Comparison of ENCODE assay signal across 15 cellular contexts in genomic region chr15:38688761-38689160, GRCh38.
DNase-seq lines count a peak whose midpoint lies in the region; ATAC-seq and TF ChIP-seq lines count a peak whose summit lies in the region.
"Had no signal": no experiment of that assay in that cellular context is flagged by ENCODE, and none has a peak within 500 bp of the region (broad histone marks: within the 10 kb centered on the region; RNA-seq: fewer than 3 reads in every experiment).

No MANE protein-coding gene starts in this region.

- no peaks in the 10 kb centered on the region for H3K79me2 ChIP-seq in GM23338 (replicated peaks; ENCODE audit: insufficient read depth)

- no peaks in the 10 kb centered on the region for H3K27me3 ChIP-seq in GM23338 (ENCODE audit: insufficient read depth)

- H3K4me3 Mint-ChIP-seq in GM23338: no peak overlapping the region
- no peak overlapping the region for H3K4me3 Mint-ChIP-seq in activated B cell treated with CpG ODN at 0.5 μM for 24 hours
- H3K4me3 Mint-ChIP-seq: nephron had no signal

- ATAC-seq in GM23338 (no peak), activated B cell treated with CpG ODN at 0.5 μM for 24 hours (ENCODE audit: low read depth) (no peak), left ventricle myocardium superior (no peak)

- no peaks in the 10 kb centered on the region for H3K36me3 ChIP-seq in GM23338 (ENCODE audit: insufficient read depth)

- H3K36me3 Mint-ChIP-seq in GM23338 (ENCODE audit: low read depth) (no peaks in the 10 kb centered on the region), activated B cell treated with CpG ODN at 0.5 μM for 24 hours (ENCODE audit: low read depth) (no peaks in the 10 kb centered on the region)

- H3K4me2 ChIP-seq in GM23338: no peak overlapping the region

- intact Hi-C loops in activated B cell treated with CpG ODN at 0.5 μM for 24 hours (cut with micrococcal nuclease) (no loop called here), left ventricle myocardium superior (cut with micrococcal nuclease) (loop anchor here (10.0 kb wide), 1 partner anchor 214 kb away; no protein-coding TSS in a partner anchor)

- no peak overlapping the region for H3K4me3 ChIP-seq in GM23338

- H3K9me2 ChIP-seq in GM23338 (ENCODE audit: insufficient read depth): no peaks in the 10 kb centered on the region

- H3K4me1 Mint-ChIP-seq in GM23338: peaks cover 21% of the 10 kb centered on the region; the same call in 2 of the 3 replicates
- peaks cover 14% of the 10 kb centered on the region for H3K4me1 Mint-ChIP-seq in activated B cell treated with CpG ODN at 0.5 μM for 24 hours

- H3K27ac Mint-ChIP-seq in GM23338: peak overlapping the region; percentile 57
- peak overlapping the region; percentile 15 for H3K27ac Mint-ChIP-seq in activated B cell treated with CpG ODN at 0.5 μM for 24 hours
- H3K27ac Mint-ChIP-seq: nephron had no signal

- peaks cover 6% of the 10 kb centered on the region for H3K27me3 Mint-ChIP-seq in GM23338 (ENCODE audit: insufficient read depth, low read depth, poor library complexity)
- no peaks in the 10 kb centered on the region for H3K27me3 Mint-ChIP-seq in activated B cell treated with CpG ODN at 0.5 μM for 24 hours

- DNase-seq in GM23338 (ENCODE audit: low spot score) (no peak), activated B cell treated with CpG ODN at 0.5 μM for 24 hours (no peak), epidermal melanocyte (ENCODE audit: insufficient read length, low spot score) (no peak), HUDEP-2 (lab: John Stamatoyannopoulos, UW; ENCODE audit: unreplicated experiment in 76 of 76) (no peak), left ventricle myocardium superior (no peak), AG08396 (ENCODE audit: low spot score) (no peak)
- peak; percentile 87 for DNase-seq in activated effector memory CD4-positive, alpha-beta T cell treated with anti-CD3 and anti-CD28 coated beads, Interleukin-2, amount 50 U/mL, for 16 hours
- DNase-seq in stimulated activated CD4-positive, alpha-beta T cell treated with anti-CD3 and anti-CD28 coated beads, Interleukin-2, amount 100 ng/mL, for 48 hours: peak; percentile 53 to 56
- DNase-seq: Calu3; effector CD8-positive, alpha-beta T cell; GOT3; hippocampal formation; NCI-H146; OCI-M1 had no signal

- H3K9me3 Mint-ChIP-seq in GM23338 (no peaks in the 10 kb centered on the region), activated B cell treated with CpG ODN at 0.5 μM for 24 hours (no peaks in the 10 kb centered on the region)
- H3K9me3 Mint-ChIP-seq: nephron had no signal

- H4K20me1 ChIP-seq in GM23338 (replicated peaks; ENCODE audit: insufficient read depth): no peaks in the 10 kb centered on the region

- H3F3A ChIP-seq in GM23338 (replicated peaks; ENCODE audit: low read depth): no peaks in the 10 kb centered on the region

- H2AFZ ChIP-seq in GM23338: peak overlapping the region; percentile 28; the same call in 1 of the 2 replicates

- POLR2A ChIA-PET in activated B cell treated with CpG ODN at 0.5 μM for 24 hours (lab: Charles Lee): interaction anchor here (0.9 to 3.0 kb wide), 2 partner anchors 125 to 235 kb away, joined by 3 to 7 read pairs; partner anchors contain the start of genes FAM98B and RASGRP1

- H3K4me1 ChIP-seq in GM23338 (ENCODE audit: insufficient read depth): no peaks in the 10 kb centered on the region

- CTCF ChIA-PET in activated B cell treated with CpG ODN at 0.5 μM for 24 hours (lab: Charles Lee): interaction anchor here (1.1 to 8.8 kb wide), 9 partner anchors 11 to 620 kb away, joined by 3 to 138 read pairs (median 8); partner anchors contain the start of genes FAM98B and RASGRP1

- TF ChIP-seq CTCF in GM23338 (conservative IDR thresholded peaks at IDR 0.05; ENCODE audit: low read depth in 2 of 2) (no peak), activated B cell treated with CpG ODN at 0.5 μM for 24 hours (IDR thresholded peaks at IDR 0.05) (no peak)

- H3K27ac ChIP-seq in GM23338 (ENCODE audit: low read depth): no peak overlapping the region

TF ChIP-seq in GM23338, 12 proteins besides CTCF, POLR2A, EP300 and RAD21 (continues in another document):
- TF ChIP-seq, protein P1, sequence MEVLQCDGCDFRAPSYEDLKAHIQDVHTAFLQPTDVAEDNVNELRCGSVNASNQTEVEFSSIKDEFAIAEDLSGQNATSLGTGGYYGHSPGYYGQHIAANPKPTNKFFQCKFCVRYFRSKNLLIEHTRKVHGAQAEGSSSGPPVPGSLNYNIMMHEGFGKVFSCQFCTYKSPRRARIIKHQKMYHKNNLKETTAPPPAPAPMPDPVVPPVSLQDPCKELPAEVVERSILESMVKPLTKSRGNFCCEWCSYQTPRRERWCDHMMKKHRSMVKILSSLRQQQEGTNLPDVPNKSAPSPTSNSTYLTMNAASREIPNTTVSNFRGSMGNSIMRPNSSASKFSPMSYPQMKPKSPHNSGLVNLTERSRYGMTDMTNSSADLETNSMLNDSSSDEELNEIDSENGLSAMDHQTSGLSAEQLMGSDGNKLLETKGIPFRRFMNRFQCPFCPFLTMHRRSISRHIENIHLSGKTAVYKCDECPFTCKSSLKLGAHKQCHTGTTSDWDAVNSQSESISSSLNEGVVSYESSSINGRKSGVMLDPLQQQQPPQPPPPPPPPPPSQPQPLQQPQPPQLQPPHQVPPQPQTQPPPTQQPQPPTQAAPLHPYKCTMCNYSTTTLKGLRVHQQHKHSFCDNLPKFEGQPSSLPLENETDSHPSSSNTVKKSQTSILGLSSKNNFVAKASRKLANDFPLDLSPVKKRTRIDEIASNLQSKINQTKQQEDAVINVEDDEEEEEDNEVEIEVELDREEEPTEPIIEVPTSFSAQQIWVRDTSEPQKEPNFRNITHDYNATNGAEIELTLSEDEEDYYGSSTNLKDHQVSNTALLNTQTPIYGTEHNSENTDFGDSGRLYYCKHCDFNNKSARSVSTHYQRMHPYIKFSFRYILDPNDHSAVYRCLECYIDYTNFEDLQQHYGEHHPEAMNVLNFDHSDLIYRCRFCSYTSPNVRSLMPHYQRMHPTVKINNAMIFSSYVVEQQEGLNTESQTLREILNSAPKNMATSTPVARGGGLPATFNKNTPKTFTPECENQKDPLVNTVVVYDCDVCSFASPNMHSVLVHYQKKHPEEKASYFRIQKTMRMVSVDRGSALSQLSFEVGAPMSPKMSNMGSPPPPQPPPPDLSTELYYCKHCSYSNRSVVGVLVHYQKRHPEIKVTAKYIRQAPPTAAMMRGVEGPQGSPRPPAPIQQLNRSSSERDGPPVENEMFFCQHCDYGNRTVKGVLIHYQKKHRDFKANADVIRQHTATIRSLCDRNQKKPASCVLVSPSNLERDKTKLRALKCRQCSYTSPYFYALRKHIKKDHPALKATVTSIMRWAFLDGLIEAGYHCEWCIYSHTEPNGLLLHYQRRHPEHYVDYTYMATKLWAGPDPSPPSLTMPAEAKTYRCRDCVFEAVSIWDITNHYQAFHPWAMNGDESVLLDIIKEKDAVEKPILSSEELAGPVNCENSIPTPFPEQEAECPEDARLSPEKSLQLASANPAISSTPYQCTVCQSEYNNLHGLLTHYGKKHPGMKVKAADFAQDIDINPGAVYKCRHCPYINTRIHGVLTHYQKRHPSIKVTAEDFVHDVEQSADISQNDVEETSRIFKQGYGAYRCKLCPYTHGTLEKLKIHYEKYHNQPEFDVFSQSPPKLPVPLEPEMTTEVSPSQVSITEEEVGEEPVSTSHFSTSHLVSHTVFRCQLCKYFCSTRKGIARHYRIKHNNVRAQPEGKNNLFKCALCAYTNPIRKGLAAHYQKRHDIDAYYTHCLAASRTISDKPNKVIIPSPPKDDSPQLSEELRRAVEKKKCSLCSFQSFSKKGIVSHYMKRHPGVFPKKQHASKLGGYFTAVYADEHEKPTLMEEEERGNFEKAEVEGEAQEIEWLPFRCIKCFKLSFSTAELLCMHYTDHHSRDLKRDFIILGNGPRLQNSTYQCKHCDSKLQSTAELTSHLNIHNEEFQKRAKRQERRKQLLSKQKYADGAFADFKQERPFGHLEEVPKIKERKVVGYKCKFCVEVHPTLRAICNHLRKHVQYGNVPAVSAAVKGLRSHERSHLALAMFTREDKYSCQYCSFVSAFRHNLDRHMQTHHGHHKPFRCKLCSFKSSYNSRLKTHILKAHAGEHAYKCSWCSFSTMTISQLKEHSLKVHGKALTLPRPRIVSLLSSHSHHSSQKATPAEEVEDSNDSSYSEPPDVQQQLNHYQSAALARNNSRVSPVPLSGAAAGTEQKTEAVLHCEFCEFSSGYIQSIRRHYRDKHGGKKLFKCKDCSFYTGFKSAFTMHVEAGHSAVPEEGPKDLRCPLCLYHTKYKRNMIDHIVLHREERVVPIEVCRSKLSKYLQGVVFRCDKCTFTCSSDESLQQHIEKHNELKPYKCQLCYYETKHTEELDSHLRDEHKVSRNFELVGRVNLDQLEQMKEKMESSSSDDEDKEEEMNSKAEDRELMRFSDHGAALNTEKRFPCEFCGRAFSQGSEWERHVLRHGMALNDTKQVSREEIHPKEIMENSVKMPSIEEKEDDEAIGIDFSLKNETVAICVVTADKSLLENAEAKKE (CRISPR knock-in tag; IDR thresholded peaks at IDR 0.05): no peak
- TF ChIP-seq POLR2AphosphoS5 (IDR thresholded peaks at IDR 0.05; ENCODE audit: low read depth) (no peak), STAT1 (IDR thresholded peaks at IDR 0.05; ENCODE audit: unreplicated experiment) (no peak), NANOG (IDR thresholded peaks at IDR 0.05; ENCODE audit: borderline replicate concordance) (no peak), JUNB (IDR thresholded peaks at IDR 0.05; ENCODE audit: unreplicated experiment) (no peak), EZH2phosphoT487 (IDR thresholded peaks at IDR 0.05; ENCODE audit: unreplicated experiment) (no peak), EZH2 (IDR thresholded peaks at IDR 0.05; ENCODE audit: low read depth, unreplicated experiment) (no peak), ZNF114 (CRISPR knock-in tag; IDR thresholded peaks at IDR 0.05) (no peak), CREB1 (CRISPR knock-in tag; IDR thresholded peaks at IDR 0.05; ENCODE audit: low read depth) (no peak)
- TF ChIP-seq, protein P2, sequence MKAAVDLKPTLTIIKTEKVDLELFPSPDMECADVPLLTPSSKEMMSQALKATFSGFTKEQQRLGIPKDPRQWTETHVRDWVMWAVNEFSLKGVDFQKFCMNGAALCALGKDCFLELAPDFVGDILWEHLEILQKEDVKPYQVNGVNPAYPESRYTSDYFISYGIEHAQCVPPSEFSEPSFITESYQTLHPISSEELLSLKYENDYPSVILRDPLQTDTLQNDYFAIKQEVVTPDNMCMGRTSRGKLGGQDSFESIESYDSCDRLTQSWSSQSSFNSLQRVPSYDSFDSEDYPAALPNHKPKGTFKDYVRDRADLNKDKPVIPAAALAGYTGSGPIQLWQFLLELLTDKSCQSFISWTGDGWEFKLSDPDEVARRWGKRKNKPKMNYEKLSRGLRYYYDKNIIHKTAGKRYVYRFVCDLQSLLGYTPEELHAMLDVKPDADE (IDR thresholded peaks at IDR 0.05): no peak

Comparison
In these comparisons a context has a peak if more than half of its experiments do, and no peak if none do; other contexts are left out.
1. DNase-seq: peak in activated effector memory CD4-positive, alpha-beta T cell treated with anti-CD3 and anti-CD28 coated beads, Interleukin-2, amount 50 U/mL, for 16 hours (single experiment) and stimulated activated CD4-positive, alpha-beta T cell treated with anti-CD3 and anti-CD28 coated beads, Interleukin-2, amount 100 ng/mL, for 48 hours (2 of 2); none in GM23338 (single experiment), activated B cell treated with CpG ODN at 0.5 μM for 24 hours (single experiment), epidermal melanocyte (single experiment), HUDEP-2 (0 of 76), left ventricle myocardium superior (single experiment) and AG08396 (single experiment).